ENCODE assay signal across 15 cellular contexts in the genomic region with DNA sequence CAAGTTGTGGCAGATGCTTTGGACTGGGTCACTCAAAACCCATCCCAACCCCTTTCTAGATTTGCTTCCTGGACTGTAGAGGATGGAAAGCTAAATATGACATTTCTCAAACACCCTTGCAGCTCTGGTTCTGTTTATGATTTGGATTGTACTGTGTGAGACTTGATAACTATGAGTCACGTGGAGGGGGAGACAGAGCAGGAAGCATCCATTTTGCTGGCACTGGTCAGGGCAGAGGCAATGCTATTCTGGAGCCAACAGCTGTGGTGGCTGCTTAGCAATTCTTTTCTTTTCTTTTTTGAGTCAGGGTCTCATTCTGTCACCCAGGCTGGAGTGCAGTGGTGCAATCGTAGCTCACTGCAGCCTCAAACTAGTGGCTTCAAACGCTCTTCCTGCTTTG. TPM values are rescaled to one million over a fixed set of nuclear protein-coding genes. Genes with fewer than 3 reads are reported as not detected.
DNase-seq lines count a peak whose midpoint lies in the region; ATAC-seq, FAIRE-seq and TF ChIP-seq lines count a peak whose summit lies in the region.
"Had no signal": no experiment of that assay in that cellular context is flagged by ENCODE, and none has a peak within 500 bp of the region (broad histone marks: within the 10 kb centered on the region; RNA-seq: fewer than 3 reads in every experiment).

No MANE protein-coding gene starts in this region.

- H3K27ac Mint-ChIP-seq in CD8-positive, alpha-beta memory T cell = peak overlapping the region in 1 of 8 donors; percentile 61
- H3K27ac Mint-ChIP-seq: CD4-positive, alpha-beta T cell had no signal

- H3K27me3 Mint-ChIP-seq in CD8-positive, alpha-beta memory T cell = peaks cover 0 to 4% of the 10 kb centered on the region in 2 donors
- H3K27me3 Mint-ChIP-seq: CD4-positive, alpha-beta T cell had no signal

- H3K9me2 ChIP-seq in SK-N-SH = no peaks in the 10 kb centered on the region

- H3K27me3 ChIP-seq in SK-N-SH (ENCODE audit: insufficient read depth) = no peaks in the 10 kb centered on the region
- no peaks in the 10 kb centered on the region for H3K27me3 ChIP-seq in CD8-positive, alpha-beta memory T cell (ENCODE audit: insufficient read depth, low read length, poor library complexity, severe bottlenecking)

- TF ChIP-seq EP300 in A549 (IDR thresholded peaks at IDR 0.05) (no peak), SK-N-SH (IDR thresholded peaks at IDR 0.05; ENCODE audit: borderline replicate concordance in 1 of 2, low read depth in 1 of 2, low read length in 1 of 2) (no peak)

- FAIRE-seq in A549 (lab: Jason Lieb, UNC) = no peak
- FAIRE-seq in GM19239 (lab: Jason Lieb, UNC) = peak; percentile 18
- FAIRE-seq: kidney, TTC549 had no signal

- H3K36me3 ChIP-seq in SK-N-SH (replicated peaks in 1 of 2; ENCODE audit: control insufficient read depth in 1 of 2, insufficient read depth in 2 of 2, low read length in 1 of 2) = no peaks in the 10 kb centered on the region
- no peaks in the 10 kb centered on the region for H3K36me3 ChIP-seq in CD8-positive, alpha-beta memory T cell (ENCODE audit: insufficient read depth, low read length)

- H3K4me3 ChIP-seq in A549 (no peak overlapping the region), SK-N-SH (ENCODE audit: low read depth in 2 of 2, low read length in 1 of 2) (no peak overlapping the region)
- no peak overlapping the region for H3K4me3 ChIP-seq in CD8-positive, alpha-beta memory T cell (ENCODE audit: low read length)

- peak overlapping the region; percentile 81; the same call in 1 of the 2 replicates for H2AFZ ChIP-seq in SK-N-SH (ENCODE audit: low read depth)

- H3K9ac ChIP-seq in SK-N-SH = no peak overlapping the region

- 49% methylated on average over 3 of the region's 3 CpGs for WGBS in A549 (ENCODE audit: missing lambda C conversion rate)
- WGBS in SK-N-SH (ENCODE audit: low lambda C conversion rate) = 63% methylated on average over 3 of the region's 3 CpGs

- H3K4me2 ChIP-seq in A549 (peak overlapping the region; percentile 90), SK-N-SH (no peak overlapping the region; the same call in 1 of the 2 replicates)

- H3K9me3 Mint-ChIP-seq in CD8-positive, alpha-beta memory T cell = no peaks in the 10 kb centered on the region
- H3K9me3 Mint-ChIP-seq: CD4-positive, alpha-beta T cell had no signal

- POLR2A ChIA-PET in A549 (lab: Yijun Ruan, JAX) = no interaction called here
- POLR2A ChIA-PET in SK-N-SH (lab: Yijun Ruan, JAX) = no interaction called here
- POLR2A ChIA-PET in CD8-positive, alpha-beta memory T cell (lab: Charles Lee) = no interaction called here

- no peaks in the 10 kb centered on the region for H4K20me1 ChIP-seq in SK-N-SH (ENCODE audit: insufficient read depth)

- DNase-seq in A549 (ENCODE audit: low read depth in 1 of 2, low spot score in 1 of 2) = no peak
- DNase-seq in GM19239 (ENCODE audit: insufficient read length, low spot score) = no peak
- DNase-seq in SK-N-SH = no peak
- peak; percentile 65 for DNase-seq in fibroblast of peridontal ligament (ENCODE audit: extremely low read depth)
- DNase-seq in CD8-positive, alpha-beta memory T cell = no peak
- DNase-seq in NCI-H345 (lab: John Stamatoyannopoulos, UW) = no peak
- no peak for DNase-seq in effector CD8-positive, alpha-beta T cell (lab: John Stamatoyannopoulos, UW)
- DNase-seq: CD4-positive, alpha-beta T cell; glutamatergic neuron; kidney; NCI-H1436; NCI-H526 treated with DMSO at 0.1 percent for 48 hours; Right ventricle myocardium superior had no signal

- TF ChIP-seq RAD21 in A549 (conservative IDR thresholded peaks at IDR 0.05 in 1 of 2, IDR thresholded peaks at IDR 0.05 in 1 of 2) = no peak
- TF ChIP-seq RAD21 in SK-N-SH (IDR thresholded peaks at IDR 0.05; ENCODE audit: low read length) = no peak

- no peaks in the 10 kb centered on the region for H3K36me3 Mint-ChIP-seq in CD8-positive, alpha-beta memory T cell

- peaks cover 3 to 10% (median 9%) of the 10 kb centered on the region in 3 donors for H3K4me1 Mint-ChIP-seq in CD8-positive, alpha-beta memory T cell

- no peaks in the 10 kb centered on the region for H3K79me2 ChIP-seq in SK-N-SH (ENCODE audit: insufficient read depth)

- peaks cover 19% of the 10 kb centered on the region for H3F3A ChIP-seq in SK-N-SH (replicated peaks; ENCODE audit: insufficient read depth)

- H3K27ac ChIP-seq in A549 (peak overlapping the region; percentile 90 to 95), SK-N-SH (ENCODE audit: low read depth in 2 of 2, low read length in 1 of 2) (peak overlapping the region in 1 of 2 experiments; percentile 16; a peak in 1 of 4 replicates)
- H3K27ac ChIP-seq in CD8-positive, alpha-beta memory T cell (ENCODE audit: low read depth, low read length) = no peak overlapping the region

- H3K4me3 Mint-ChIP-seq in CD8-positive, alpha-beta memory T cell = no peak overlapping the region
- H3K4me3 Mint-ChIP-seq: CD4-positive, alpha-beta T cell had no signal

- H3K4me1 ChIP-seq in A549 (peaks cover 73% of the 10 kb centered on the region), SK-N-SH (ENCODE audit: control insufficient read depth in 1 of 2, insufficient read depth in 2 of 2, low read depth in 1 of 2, low read length in 1 of 2) (peaks cover 5 to 41% of the 10 kb centered on the region in 2 experiments)
- peaks cover 6% of the 10 kb centered on the region for H3K4me1 ChIP-seq in CD8-positive, alpha-beta memory T cell (ENCODE audit: insufficient read depth, low read length)

- no peak for TF ChIP-seq POLR2A in A549 (IDR thresholded peaks at IDR 0.05; ENCODE audit: low read length)

- no peaks in the 10 kb centered on the region for H3K9me3 ChIP-seq in A549
- H3K9me3 ChIP-seq in SK-N-SH = no peaks in the 10 kb centered on the region
- no peaks in the 10 kb centered on the region for H3K9me3 ChIP-seq in CD8-positive, alpha-beta memory T cell (ENCODE audit: low read length)

- no peak for TF ChIP-seq CTCF in A549 (IDR thresholded peaks at IDR 0.05)
- TF ChIP-seq CTCF in SK-N-SH (IDR thresholded peaks at IDR 0.05) = no peak

- CTCF ChIA-PET in A549 (lab: Yijun Ruan, JAX) (interaction anchor here (0.7 to 5.9 kb wide), 13 partner anchors 10 to 397 kb away, joined by 3 to 67 read pairs (median 7); partner anchors contain the start of genes CYB5B and NOB1), SK-N-SH (lab: Yijun Ruan, JAX) (interaction anchor here (1.0 to 3.5 kb wide), 6 partner anchors 9 to 355 kb away, joined by 3 to 11 read pairs (median 6); partner anchors contain the start of genes NFAT5 and NOB1)
- CTCF ChIA-PET in CD8-positive, alpha-beta memory T cell (lab: Charles Lee) = interaction anchor here (1.1 to 1.3 kb wide), 2 partner anchors 40 to 355 kb away, joined by 3 read pairs; partner anchors contain the start of gene NOB1

- ATAC-seq in A549 (no peak), HG02973 (IDR thresholded peaks at IDR 0.05; ENCODE audit: unreplicated experiment) (no peak)

RNA-seq across cellular contexts. Expression of gene TERF2, which starts 13.6 kb away (rescaled TPM):
- polyA plus RNA-seq in A549 (2011; rRNA removed) = 27.3 and 29.0 TPM in 2 replicates
- polyA plus RNA-seq in A549 (2012; cell fraction: cytosol; rRNA removed) = 11.1 and 12.4 TPM in 2 replicates
- polyA plus RNA-seq in A549 (2012; cell fraction: nucleus; rRNA removed) = 6.6 and 14.3 TPM in 2 replicates
- 25.2 to 30.6 TPM (median 30.3 TPM) in 3 replicates for polyA plus RNA-seq in A549 (2017; fragmentation: RNase III; extraction: RNeasy Plus Mini Kit Qiagen cat#74134 plus additional on column Dnase treatment)
- 26.2 and 28.3 TPM in 2 replicates for polyA minus RNA-seq in A549 (2011; rRNA and poly(A)+ RNA removed)
- 12.3 and 14.2 TPM in 2 replicates for polyA plus RNA-seq in SK-N-SH (2012; rRNA removed)
- 14.4 and 14.5 TPM in 2 replicates for polyA plus RNA-seq in SK-N-SH (2012; cell fraction: cytosol; rRNA removed)
- polyA plus RNA-seq in SK-N-SH (2012; cell fraction: nucleus; rRNA removed) = 12.6 and 13.6 TPM in 2 replicates
- 10 to 100 TPM; 55.4 to 60.6 TPM for total RNA-seq in CD8-positive, alpha-beta memory T cell
- polyA plus RNA-seq in CD8-positive, alpha-beta memory T cell = 29.5 TPM

RNA-seq across cellular contexts. Expression of gene CYB5B, which starts 25.1 kb away (rescaled TPM):
- polyA plus RNA-seq in A549 (2011; rRNA removed) = 477 and 583 TPM in 2 replicates
- 117 and 201 TPM in 2 replicates for polyA plus RNA-seq in A549 (2012; cell fraction: cytosol; rRNA removed)
- 48.0 and 91.3 TPM in 2 replicates for polyA plus RNA-seq in A549 (2012; cell fraction: nucleus; rRNA removed)
- 159 to 248 TPM (median 217 TPM) in 3 replicates for polyA plus RNA-seq in A549 (2017; fragmentation: RNase III; extraction: RNeasy Plus Mini Kit Qiagen cat#74134 plus additional on column Dnase treatment)
- polyA minus RNA-seq in A549 (2011; rRNA and poly(A)+ RNA removed) = 258 and 323 TPM in 2 replicates
- polyA plus RNA-seq in SK-N-SH (2012; rRNA removed) = 64.4 and 86.1 TPM in 2 replicates
- polyA plus RNA-seq in SK-N-SH (2012; cell fraction: cytosol; rRNA removed) = 65.8 and 78.1 TPM in 2 replicates
- polyA plus RNA-seq in SK-N-SH (2012; cell fraction: nucleus; rRNA removed) = 15.2 and 43.7 TPM in 2 replicates
- total RNA-seq in CD8-positive, alpha-beta memory T cell = 100 to 1,000 TPM; 152 to 153 TPM
- 115 TPM for polyA plus RNA-seq in CD8-positive, alpha-beta memory T cell

RNA-seq across cellular contexts. Expression of gene TMED6, which starts 47.8 kb away (rescaled TPM):
- polyA plus RNA-seq in A549 (2011; rRNA removed) (0.12 TPM in 1 of 2 replicates, not detected in the other), A549 (2017; fragmentation: RNase III; extraction: RNeasy Plus Mini Kit Qiagen cat#74134 plus additional on column Dnase treatment) (0.19 to 0.44 TPM (median 0.20 TPM) in 3 replicates), SK-N-SH (2012; rRNA removed) (not detected in 2 replicates)
- not detected in 2 replicates for polyA plus RNA-seq in A549 (2012; cell fraction: cytosol; rRNA removed)
- polyA plus RNA-seq in A549 (2012; cell fraction: nucleus; rRNA removed) = 0.12 and 0.36 TPM in 2 replicates
- 0.29 TPM in 1 of 2 replicates, not detected in the other for polyA minus RNA-seq in A549 (2011; rRNA and poly(A)+ RNA removed)
- polyA plus RNA-seq in SK-N-SH (2012; cell fraction: cytosol; rRNA removed) = not detected in 2 replicates
- 0.14 TPM in 1 of 2 replicates, not detected in the other for polyA plus RNA-seq in SK-N-SH (2012; cell fraction: nucleus; rRNA removed)
- 1 to 10 TPM in 1 of 2 experiments, under 1 TPM in 1; 0.80 to 1.4 TPM for total RNA-seq in CD8-positive, alpha-beta memory T cell
- not detected for polyA plus RNA-seq in CD8-positive, alpha-beta memory T cell
- total RNA-seq: Right ventricle myocardium superior had no signal

RNA-seq across cellular contexts. Expression of gene NIP7, which starts 59.8 kb away (rescaled TPM):
- 23.0 and 27.3 TPM in 2 replicates for polyA plus RNA-seq in A549 (2011; rRNA removed)
- 14.1 TPM in 2 replicates for polyA plus RNA-seq in A549 (2012; cell fraction: cytosol; rRNA removed)
- polyA plus RNA-seq in A549 (2012; cell fraction: nucleus; rRNA removed) = 4.7 and 11.9 TPM in 2 replicates
- polyA plus RNA-seq in A549 (2017; fragmentation: RNase III; extraction: RNeasy Plus Mini Kit Qiagen cat#74134 plus additional on column Dnase treatment) = 55.9 to 64.5 TPM (median 55.9 TPM) in 3 replicates
- polyA minus RNA-seq in A549 (2011; rRNA and poly(A)+ RNA removed) = 16.8 and 17.9 TPM in 2 replicates
- 19.0 and 22.8 TPM in 2 replicates for polyA plus RNA-seq in SK-N-SH (2012; rRNA removed)
- 24.7 and 29.3 TPM in 2 replicates for polyA plus RNA-seq in SK-N-SH (2012; cell fraction: cytosol; rRNA removed)
- polyA plus RNA-seq in SK-N-SH (2012; cell fraction: nucleus; rRNA removed) = 16.0 and 18.5 TPM in 2 replicates
- 10 to 100 TPM; 73.8 to 80.1 TPM for total RNA-seq in CD8-positive, alpha-beta memory T cell
- 23.7 TPM for polyA plus RNA-seq in CD8-positive, alpha-beta memory T cell

RNA-seq across cellular contexts. Expression of gene COG8, which starts 60.0 kb away (rescaled TPM):
- polyA plus RNA-seq in A549 (2011; rRNA removed) = 24.3 and 31.8 TPM in 2 replicates
- 20.8 and 29.0 TPM in 2 replicates for polyA plus RNA-seq in A549 (2012; cell fraction: cytosol; rRNA removed)
- polyA plus RNA-seq in A549 (2012; cell fraction: nucleus; rRNA removed) = 38.4 and 41.3 TPM in 2 replicates
- 20.5 to 21.4 TPM (median 21.4 TPM) in 3 replicates for polyA plus RNA-seq in A549 (2017; fragmentation: RNase III; extraction: RNeasy Plus Mini Kit Qiagen cat#74134 plus additional on column Dnase treatment)
- polyA minus RNA-seq in A549 (2011; rRNA and poly(A)+ RNA removed) = 58.8 and 66.5 TPM in 2 replicates
- 30.2 and 37.2 TPM in 2 replicates for polyA plus RNA-seq in SK-N-SH (2012; rRNA removed)
- 18.8 and 25.3 TPM in 2 replicates for polyA plus RNA-seq in SK-N-SH (2012; cell fraction: cytosol; rRNA removed)
- polyA plus RNA-seq in SK-N-SH (2012; cell fraction: nucleus; rRNA removed) = 36.7 and 41.4 TPM in 2 replicates
- total RNA-seq in CD8-positive, alpha-beta memory T cell = 10 to 100 TPM; 38.1 to 40.0 TPM
- polyA plus RNA-seq in CD8-positive, alpha-beta memory T cell = 42.3 TPM

Comparison
In these comparisons a context has a peak if more than half of its experiments do, and no peak if none do; other contexts are left out.
1. Of the 12 proteins assayed by ChIP-seq in both A549 and SK-N-SH: peak only in A549: USF2; only in SK-N-SH: none; in both: none; in neither: 10; mixed calls (peak in some experiments, not most) for 1.